ENCODE assay signal across 14 cellular contexts in genomic region chr14:50041980-50042379, GRCh38.
"Had no signal": no experiment of that assay in that cellular context is flagged by ENCODE, and none has a peak within 500 bp of the region (broad histone marks: within the 10 kb centered on the region; RNA-seq: fewer than 3 reads in every experiment).

No MANE protein-coding gene starts in this region.

- H3K27me3 Mint-ChIP-seq: stimulated activated naive CD8-positive, alpha-beta T cell treated with anti-CD3 and anti-CD28 coated beads, Interleukin-15, amount 100 ng/mL, for 72 hours had no signal

- H3K36me3 ChIP-seq: cardiac muscle cell, heart left ventricle, left ventricle myocardium inferior, neural progenitor cell, ovary, thoracic aorta had no signal

- H3K4me2 ChIP-seq: neural progenitor cell had no signal

- H3K27me3 ChIP-seq: cardiac muscle cell, heart left ventricle, neural progenitor cell, ovary had no signal

- H3K4me1 ChIP-seq: neural progenitor cell had no signal

- H2AFZ ChIP-seq: neural progenitor cell had no signal

- H3K4me1 Mint-ChIP-seq: neural progenitor cell had no signal

- H3K9me3 ChIP-seq: ovary, thoracic aorta had no signal

- ATAC-seq: heart left ventricle; stimulated activated naive CD8-positive, alpha-beta T cell treated with anti-CD3 and anti-CD28 coated beads, Interleukin-15, amount 100 ng/mL, for 72 hours had no signal

- H3K27ac ChIP-seq: cardiac muscle cell, neural progenitor cell, ovary, thoracic aorta had no signal

- H3K4me3 Mint-ChIP-seq: neural progenitor cell; stimulated activated naive CD8-positive, alpha-beta T cell treated with anti-CD3 and anti-CD28 coated beads, Interleukin-15, amount 100 ng/mL, for 72 hours; T-helper 2 cell treated with Interferon-gamma antibody and Interleukin-4, amounts not matched to agents 5 μg/mL and 100 μg/mL, for 36 hours had no signal

- DNase-seq: activated CD4-positive, CD25-positive, alpha-beta regulatory T cell treated with anti-CD3 and anti-CD28 coated beads, Interleukin-2, amount 50 U/mL, for 72 hours; activated effector memory CD4-positive, alpha-beta T cell treated with anti-CD3 and anti-CD28 coated beads, Interleukin-2, amount 50 U/mL, for 16 hours; activated T-cell treated with anti-CD3 and anti-CD28 coated beads for 4 hours; foreskin melanocyte; heart left ventricle; islet precursor cell; left ventricle myocardium inferior; ovary; stimulated activated CD4-positive, alpha-beta T cell treated with anti-CD3 and anti-CD28 coated beads, Interleukin-2, amount 100 ng/mL, for 48 hours; stimulated activated naive CD8-positive, alpha-beta T cell treated with anti-CD3 and anti-CD28 coated beads, Interleukin-15, amount 100 ng/mL, for 72 hours had no signal

- H3K4me3 ChIP-seq: cardiac muscle cell, heart left ventricle, left ventricle myocardium inferior, neural progenitor cell, ovary, thoracic aorta had no signal

- H3K36me3 Mint-ChIP-seq: neural progenitor cell had no signal

- H3K9ac ChIP-seq: neural progenitor cell had no signal

- H3K27ac Mint-ChIP-seq: stimulated activated naive CD8-positive, alpha-beta T cell treated with anti-CD3 and anti-CD28 coated beads, Interleukin-15, amount 100 ng/mL, for 72 hours had no signal

- H3K9me3 Mint-ChIP-seq: T-helper 2 cell treated with Interferon-gamma antibody and Interleukin-4, amounts not matched to agents 5 μg/mL and 100 μg/mL, for 36 hours had no signal
